17 cellular contexts compared by ENCODE assay signal in genomic region chr1:59481915-59482505, GRCh38.
A peak's percentile ranks its signal among the peaks of the same experiment; 100 is the strongest.
DNase-seq lines count a peak whose midpoint lies in the region; ATAC-seq and TF ChIP-seq lines count a peak whose summit lies in the region.
"Had no signal": no experiment of that assay in that cellular context is flagged by ENCODE, and none has a peak within 500 bp of the region (broad histone marks: within the 10 kb centered on the region; RNA-seq: fewer than 3 reads in every experiment).

No MANE protein-coding gene starts in this region.

- CTCF ChIA-PET in AG04449 (lab: Yijun Ruan, JAX), result interaction anchor here (1.0 to 1.6 kb wide), 2 partner anchors 35 to 130 kb away, joined by 4 read pairs; no protein-coding TSS in a partner anchor
- CTCF ChIA-PET in IMR-90 (lab: Yijun Ruan, JAX), result no interaction called here

- no peak overlapping the region for H4K91ac ChIP-seq in IMR-90 (ENCODE audit: insufficient read depth, low read depth, low read length)

- ATAC-seq in IMR-90 (ENCODE audit: low read depth) (peak; percentile 62), HG03378 (IDR thresholded peaks at IDR 0.05; ENCODE audit: unreplicated experiment) (no peak), GM21717 (IDR thresholded peaks at IDR 0.05; ENCODE audit: unreplicated experiment) (no peak), GM18907 (IDR thresholded peaks at IDR 0.05; ENCODE audit: unreplicated experiment) (no peak)
- ATAC-seq: stimulated activated effector memory CD8-positive, alpha-beta T cell treated with anti-CD3 and anti-CD28 coated beads, Interleukin-12 subunit alpha, Interleukin-12 subunit beta, amount 100 ng/mL, for 72 hours had no signal

- no peak overlapping the region for H3K9ac ChIP-seq in IMR-90 (ENCODE audit: low read depth, low read length)

- H3K9me3 ChIP-seq in IMR-90 (ENCODE audit: control insufficient read depth, insufficient read depth, low read length) (no peaks in the 10 kb centered on the region), SJCRH30 (replicated peaks) (no peaks in the 10 kb centered on the region)
- H3K9me3 ChIP-seq: thyroid gland had no signal

- no peak overlapping the region for H2AK5ac ChIP-seq in IMR-90 (ENCODE audit: low read depth, low read length)

- 0 out of 2 replicates have a peak overlapping the region, but pooled peaks have one; percentile 10 for H3K14ac ChIP-seq in IMR-90 (replicated peaks; ENCODE audit: low read depth, low read length)

- intact Hi-C loops in IMR-90 (cut with micrococcal nuclease), result loop anchor here (5.0 kb wide), 2 partner anchors 215 to 700 kb away; partner anchors contain the start of gene JUN

- H2BK120ac ChIP-seq in IMR-90 (ENCODE audit: low read depth, low read length), result peak overlapping the region; percentile 6; the same call in 1 of the 2 replicates

- no peak overlapping the region for H2BK5ac ChIP-seq in IMR-90 (ENCODE audit: low read depth, low read length, poor library complexity, severe bottlenecking)

- TF ChIP-seq CTCF in AG04449 (IDR thresholded peaks at IDR 0.05; ENCODE audit: insufficient read depth, low read length, missing control alignments) (no peak), IMR-90 (conservative IDR thresholded peaks at IDR 0.05; ENCODE audit: low read depth, low read length) (no peak), foreskin fibroblast (IDR thresholded peaks at IDR 0.05; ENCODE audit: low read depth, low read length) (no peak)

- no peak overlapping the region for H2AFZ ChIP-seq in IMR-90 (replicated peaks; ENCODE audit: low read length, poor library complexity)

- H4K8ac ChIP-seq in IMR-90 (ENCODE audit: low read depth in 2 of 2, low read length in 2 of 2), result no peak overlapping the region

- BruUV-seq in IMR-90 (replicated peaks; lab: Mats Ljungman, UMichigan), result no TSS peak

- peak; percentile 46 for DNase-seq in AG04449 (ENCODE audit: low read depth, low spot score)
- peak; percentile 75 for DNase-seq in IMR-90
- peak; percentile 49 to 63 for DNase-seq in SJCRH30
- peak; percentile 40 to 60 for DNase-seq in foreskin fibroblast
- DNase-seq in medulla oblongata (ENCODE audit: extremely low spot score), result no peak
- DNase-seq: activated CD4-positive, alpha-beta T cell treated with anti-CD3 and anti-CD28 coated beads, Interleukin-2, amount 50 U/mL, for 4 hours; activated naive CD4-positive, alpha-beta T cell treated with anti-CD3 and anti-CD28 coated beads for 36 hours; CD4-positive, CD25-positive, alpha-beta regulatory T cell; DMS79; foreskin melanocyte; Kasumi-1; NCI-H1436; thyroid gland had no signal

- no peak for TF ChIP-seq RAD21 in IMR-90 (IDR thresholded peaks at IDR 0.05; ENCODE audit: low read length)

- H3K36me3 ChIP-seq in IMR-90 (ENCODE audit: control insufficient read depth, insufficient read depth, low read length) (no peaks in the 10 kb centered on the region), SJCRH30 (no peaks in the 10 kb centered on the region)
- H3K36me3 ChIP-seq: thyroid gland had no signal

- H3K79me1 ChIP-seq in IMR-90 (ENCODE audit: low read depth in 1 of 2, low read length in 2 of 2), result peaks cover 0 to 4% of the 10 kb centered on the region in 2 experiments; a peak in 1 of 4 replicates

- H3K4me2 ChIP-seq in IMR-90 (ENCODE audit: low read depth, low read length), result peak overlapping the region; percentile 36

- dilution Hi-C loops in IMR-90 (cut with HindIII; ENCODE audit: low sequenced_read_pairs, unreplicated experiment), result no loop called here

- H3K4me3 ChIP-seq in AG04449 (ENCODE audit: low read depth, low read length) (no peak overlapping the region), IMR-90 (ENCODE audit: insufficient read depth, low read depth, low read length) (no peak overlapping the region), SJCRH30 (no peak overlapping the region), foreskin fibroblast (ENCODE audit: low read depth in 1 of 2, low read length in 2 of 2) (no peak overlapping the region)
- H3K4me3 ChIP-seq: thyroid gland had no signal

- H3K56ac ChIP-seq in IMR-90 (ENCODE audit: extremely low read depth, insufficient read depth, low read length), result no peak overlapping the region

- in situ Hi-C loops in IMR-90 (cut with MboI; ENCODE audit: low sequenced_read_pairs), result no loop called here

- no peak overlapping the region for H3K23ac ChIP-seq in IMR-90 (ENCODE audit: low read depth, low read length)

- peak overlapping the region; percentile 27; the same call in 1 of the 2 replicates for H3K18ac ChIP-seq in IMR-90 (ENCODE audit: low read depth, low read length)

- H2BK15ac ChIP-seq in IMR-90 (ENCODE audit: low read depth, low read length), result no peak overlapping the region

- H2BK20ac ChIP-seq in IMR-90 (ENCODE audit: low read depth, low read length), result peak overlapping the region; percentile 22; the same call in 1 of the 2 replicates

- H3K4ac ChIP-seq in IMR-90 (ENCODE audit: low read depth, low read length), result 0 out of 2 replicates have a peak overlapping the region, but pooled peaks have one; percentile 40

- no peak overlapping the region for H4K5ac ChIP-seq in IMR-90 (ENCODE audit: low read depth, low read length)

- peaks cover 11% of the 10 kb centered on the region for H3K9me1 ChIP-seq in IMR-90 (ENCODE audit: insufficient read depth, low read length)

- H3K27ac ChIP-seq in IMR-90 (ENCODE audit: insufficient read depth, low read length) (peak overlapping the region; percentile 75; the same call in 1 of the 2 replicates), SJCRH30 (peak overlapping the region; percentile 67)
- H3K27ac ChIP-seq: thyroid gland had no signal

- H4K20me1 ChIP-seq in IMR-90 (ENCODE audit: insufficient read depth, low read length), result no peaks in the 10 kb centered on the region

- no peak overlapping the region for H2AK9ac ChIP-seq in IMR-90 (replicated peaks; ENCODE audit: low read depth, low read length, poor library complexity)

- POLR2A ChIA-PET in AG04449 (lab: Yijun Ruan, JAX) (no interaction called here), IMR-90 (lab: Charles Lee; ENCODE audit: unreplicated experiment) (no interaction called here)

- WGBS in IMR-90 (ENCODE audit: extremely low coverage in 2 of 2, insufficient read length in 1 of 2), 2 experiments, result no CpG with 5 or more reads among the region's 3 CpGs

- H3K4me1 ChIP-seq in IMR-90 (ENCODE audit: control insufficient read depth, insufficient read depth, low read length) (peaks cover 5% of the 10 kb centered on the region; the same call in 1 of the 2 replicates), SJCRH30 (peaks cover 67% of the 10 kb centered on the region)

- TF ChIP-seq POLR2A in IMR-90 (IDR thresholded peaks at IDR 0.05; ENCODE audit: low read depth, low read length), result no peak

- H3K27me3 ChIP-seq in IMR-90 (ENCODE audit: control insufficient read depth, insufficient read depth, low read length) (no peaks in the 10 kb centered on the region), SJCRH30 (no peaks in the 10 kb centered on the region)
- H3K27me3 ChIP-seq: thyroid gland had no signal

TF ChIP-seq in IMR-90, 13 proteins besides CTCF, POLR2A, EP300 and RAD21:
- TF ChIP-seq FOS (IDR thresholded peaks at IDR 0.05; ENCODE audit: low read depth, low read length) (no peak), CHD1 (IDR thresholded peaks at IDR 0.05; ENCODE audit: low read depth, low read length) (no peak), BHLHE40 (IDR thresholded peaks at IDR 0.05; ENCODE audit: low read depth, low read length) (no peak), RCOR1 (IDR thresholded peaks at IDR 0.05; ENCODE audit: insufficient replicate concordance, low read length) (no peak), NFE2L2 (IDR thresholded peaks at IDR 0.05; ENCODE audit: low read depth, low read length) (no peak), MXI1 (IDR thresholded peaks at IDR 0.05; ENCODE audit: borderline replicate concordance, low read depth, low read length) (no peak), SMC3 (IDR thresholded peaks at IDR 0.05; ENCODE audit: low read depth, low read length) (no peak), MAZ (IDR thresholded peaks at IDR 0.05; ENCODE audit: borderline replicate concordance, low read depth, low read length) (no peak), USF2 (IDR thresholded peaks at IDR 0.05; ENCODE audit: low read depth, low read length) (no peak), ELK1 (IDR thresholded peaks at IDR 0.05; ENCODE audit: borderline replicate concordance, low read depth, low read length) (no peak), MAFK (IDR thresholded peaks at IDR 0.05; ENCODE audit: low read depth, low read length) (no peak), CEBPB (IDR thresholded peaks at IDR 0.05; ENCODE audit: low read depth, low read length) (no peak), RFX5 (IDR thresholded peaks at IDR 0.05; ENCODE audit: low read depth, low read length) (no peak)
